ENCODE assay signal across 10 cellular contexts in genomic region chr10:112202561-112203241, GRCh38. TPM values are rescaled to one million over a fixed set of nuclear protein-coding genes. Genes with fewer than 3 reads are reported as not detected.
DNase-seq lines count a peak whose midpoint lies in the region; ATAC-seq and TF ChIP-seq lines count a peak whose summit lies in the region.
"Had no signal": no experiment of that assay in that cellular context is flagged by ENCODE, and none has a peak within 500 bp of the region (broad histone marks: within the 10 kb centered on the region; RNA-seq: fewer than 3 reads in every experiment).

No MANE protein-coding gene starts in this region.

- no peak overlapping the region for H2BK20ac ChIP-seq in IMR-90 (ENCODE audit: low read depth, low read length)

- no peak overlapping the region for H2BK15ac ChIP-seq in IMR-90 (ENCODE audit: low read depth, low read length)

- no peak overlapping the region for H2AFZ ChIP-seq in HCT116 (ENCODE audit: low read depth, low read length, poor library complexity, severe bottlenecking)
- H2AFZ ChIP-seq in IMR-90 (replicated peaks; ENCODE audit: low read length, poor library complexity), result no peak overlapping the region

- TF ChIP-seq CTCF in HCT116 (IDR thresholded peaks at IDR 0.05 in 2 of 3, conservative IDR thresholded peaks at IDR 0.05 in 1 of 3; ENCODE audit: borderline replicate concordance in 1 of 3, insufficient read depth in 1 of 3, low read depth in 2 of 3, low read length in 2 of 3), result no peak
- no peak for TF ChIP-seq CTCF in IMR-90 (conservative IDR thresholded peaks at IDR 0.05; ENCODE audit: low read depth, low read length)
- TF ChIP-seq CTCF in CD8-positive, alpha-beta T cell (IDR thresholded peaks at IDR 0.05), result no peak

- no peak for TF ChIP-seq RAD21 in HCT116 (IDR thresholded peaks at IDR 0.05; ENCODE audit: low read depth)
- TF ChIP-seq RAD21 in IMR-90 (IDR thresholded peaks at IDR 0.05; ENCODE audit: low read length), result no peak

- no peaks in the 10 kb centered on the region for H3K79me1 ChIP-seq in IMR-90 (ENCODE audit: low read depth in 1 of 2, low read length in 2 of 2)

- no peak overlapping the region for H2AK9ac ChIP-seq in IMR-90 (replicated peaks; ENCODE audit: low read depth, low read length, poor library complexity)

- TF ChIP-seq POLR2A in HCT116 (IDR thresholded peaks at IDR 0.05; ENCODE audit: borderline replicate concordance, extremely low read depth, insufficient read depth, insufficient read length) (no peak), IMR-90 (IDR thresholded peaks at IDR 0.05; ENCODE audit: low read depth, low read length) (no peak)

- H4K20me1 ChIP-seq in HCT116 (ENCODE audit: insufficient read depth) (no peaks in the 10 kb centered on the region), IMR-90 (ENCODE audit: insufficient read depth, low read length) (no peaks in the 10 kb centered on the region)

- H3K4me3 ChIP-seq in HCT116 (replicated peaks in 1 of 2; ENCODE audit: low read depth in 1 of 2, low read length in 2 of 2) (no peak overlapping the region), IMR-90 (ENCODE audit: insufficient read depth, low read depth, low read length) (no peak overlapping the region), mesodermal cell (ENCODE audit: extremely low read depth, insufficient read depth, low read length, poor library complexity, severe bottlenecking) (no peak overlapping the region)
- no peak overlapping the region for H3K4me3 ChIP-seq in CD8-positive, alpha-beta T cell (ENCODE audit: low read depth, low read length)

- no peak overlapping the region; the same call in 1 of the 2 replicates for H4K91ac ChIP-seq in IMR-90 (ENCODE audit: insufficient read depth, low read depth, low read length)

- no TSS peak for BruUV-seq in HCT116 (replicated peaks; lab: Mats Ljungman, UMichigan)
- no TSS peak for BruUV-seq in IMR-90 (replicated peaks; lab: Mats Ljungman, UMichigan)

- H3K27me3 ChIP-seq in HCT116 (ENCODE audit: insufficient read depth, low read length), result peaks cover 2% of the 10 kb centered on the region; the same call in 1 of the 2 replicates
- H3K27me3 ChIP-seq in IMR-90 (ENCODE audit: control insufficient read depth, insufficient read depth, low read length), result no peaks in the 10 kb centered on the region
- H3K27me3 ChIP-seq in CD8-positive, alpha-beta T cell (ENCODE audit: insufficient read depth, low read length), result no peaks in the 10 kb centered on the region

- no peak overlapping the region for H3K4me3 Mint-ChIP-seq in CD8-positive, alpha-beta T cell
- H3K4me3 Mint-ChIP-seq: central memory CD8-positive, alpha-beta T cell had no signal

- peak overlapping the region; percentile 60; the same call in 1 of the 2 replicates for H3K18ac ChIP-seq in IMR-90 (ENCODE audit: low read depth, low read length)

- H3K27ac ChIP-seq in HCT116 (ENCODE audit: low read depth, low read length) (no peak overlapping the region), IMR-90 (ENCODE audit: insufficient read depth, low read length) (no peak overlapping the region), mesodermal cell (ENCODE audit: low read depth, low read length, severe bottlenecking) (peak overlapping the region; percentile 37)
- H3K27ac ChIP-seq in CD8-positive, alpha-beta T cell (ENCODE audit: low read depth, low read length), result no peak overlapping the region
- H3K27ac ChIP-seq: HL-60 had no signal

- peaks cover 0 to 9% of the 10 kb centered on the region in 2 experiments; a peak in 2 of 4 replicates for H3K4me1 ChIP-seq in HCT116 (ENCODE audit: control insufficient read depth in 1 of 2, insufficient read depth in 2 of 2, low read length in 2 of 2)
- peaks cover 4% of the 10 kb centered on the region; the same call in 1 of the 2 replicates for H3K4me1 ChIP-seq in IMR-90 (ENCODE audit: control insufficient read depth, insufficient read depth, low read length)
- peaks cover 4% of the 10 kb centered on the region for H3K4me1 ChIP-seq in mesodermal cell (ENCODE audit: control insufficient read depth, insufficient read depth, low read length, poor library complexity, severe bottlenecking)
- no peaks in the 10 kb centered on the region for H3K4me1 ChIP-seq in CD8-positive, alpha-beta T cell (ENCODE audit: insufficient read depth, low read length)

- no peaks in the 10 kb centered on the region for H3K9me2 ChIP-seq in HCT116 (ENCODE audit: insufficient read depth)

- DNase-seq in HCT116 (ENCODE audit: low read depth, low spot score) (peak; percentile 40), IMR-90 (peak; percentile 70), DMS114 treated with DMSO at 0.1 percent for 48 hours (lab: John Stamatoyannopoulos, UW; ENCODE audit: unreplicated experiment) (no peak), COLO668 (lab: John Stamatoyannopoulos, UW; ENCODE audit: unreplicated experiment) (no peak), DMS79 (lab: John Stamatoyannopoulos, UW) (no peak)
- no peak for DNase-seq in CD8-positive, alpha-beta T cell

- H3K23ac ChIP-seq in IMR-90 (ENCODE audit: low read depth, low read length), result no peak overlapping the region

- POLR2A ChIA-PET in HCT116 (lab: Charles Lee), result no interaction called here
- POLR2A ChIA-PET in IMR-90 (lab: Charles Lee; ENCODE audit: unreplicated experiment), result no interaction called here
- POLR2A ChIA-PET in CD8-positive, alpha-beta T cell (lab: Charles Lee), result no interaction called here

- H3K9me1 ChIP-seq in IMR-90 (ENCODE audit: insufficient read depth, low read length), result 0 out of 2 replicates have a peak, but pooled peaks cover 2% of the 10 kb centered on the region

- in situ Hi-C loops in IMR-90 (cut with MboI; ENCODE audit: low sequenced_read_pairs), result no loop called here

- H3K4me1 Mint-ChIP-seq in CD8-positive, alpha-beta T cell (ENCODE audit: low read depth), result no peaks in the 10 kb centered on the region
- H3K4me1 Mint-ChIP-seq: central memory CD8-positive, alpha-beta T cell had no signal

- H3K9ac ChIP-seq in HCT116 (ENCODE audit: low read length) (no peak overlapping the region), IMR-90 (ENCODE audit: low read depth, low read length) (no peak overlapping the region)

- RAD21 ChIA-PET in HCT116 (lab: Charles Lee; ENCODE audit: low non-redundant PET in 1 of 2, low total read pairs in 2 of 2, uncharacterized antibody in 2 of 2, unreplicated experiment in 2 of 2), result no interaction called here

- dilution Hi-C loops in IMR-90 (cut with HindIII; ENCODE audit: low sequenced_read_pairs, unreplicated experiment), result no loop called here

- WGBS in IMR-90 (ENCODE audit: extremely low coverage in 2 of 2, insufficient read length in 1 of 2), 2 experiments, result 42% methylated on average over 2 of the region's 6 CpGs; no CpG with 5 or more reads in 1 of the 2 experiments
- WGBS in mesodermal cell (ENCODE audit: insufficient coverage in 2 of 2), 2 experiments, result 77 to 93% methylated on average over 5 of the region's 6 CpGs

- H2BK120ac ChIP-seq in IMR-90 (ENCODE audit: low read depth, low read length), result no peak overlapping the region

- CTCF ChIA-PET in HCT116 (lab: Charles Lee), result no interaction called here
- CTCF ChIA-PET in IMR-90 (lab: Yijun Ruan, JAX), result no interaction called here
- CTCF ChIA-PET in CD8-positive, alpha-beta T cell (lab: Charles Lee), result no interaction called here

- ATAC-seq in GM18861 (IDR thresholded peaks at IDR 0.05; ENCODE audit: unreplicated experiment) (peak; percentile 84), HCT116 (peak; percentile 67), IMR-90 (ENCODE audit: low read depth) (peak; percentile 72)
- no peak for ATAC-seq in CD8-positive, alpha-beta T cell

- H4K8ac ChIP-seq in IMR-90 (ENCODE audit: low read depth in 2 of 2, low read length in 2 of 2), result peak overlapping the region in 1 of 2 experiments; percentile 2; a peak in 1 of 4 replicates

- no peaks in the 10 kb centered on the region for H3K79me2 ChIP-seq in HCT116 (ENCODE audit: insufficient read depth, low read length)

- no peak overlapping the region for H4K5ac ChIP-seq in IMR-90 (ENCODE audit: low read depth, low read length)

- peaks cover 20% of the 10 kb centered on the region for H3K27me3 Mint-ChIP-seq in CD8-positive, alpha-beta T cell (ENCODE audit: low read depth)

- H3K27ac Mint-ChIP-seq in CD8-positive, alpha-beta T cell, result no peak overlapping the region

- H2AK5ac ChIP-seq in IMR-90 (ENCODE audit: low read depth, low read length), result peak overlapping the region; percentile 67

- H3K4ac ChIP-seq in IMR-90 (ENCODE audit: low read depth, low read length), result no peak overlapping the region

- H2BK5ac ChIP-seq in IMR-90 (ENCODE audit: low read depth, low read length, poor library complexity, severe bottlenecking), result no peak overlapping the region

- H3K14ac ChIP-seq in IMR-90 (replicated peaks; ENCODE audit: low read depth, low read length), result no peak overlapping the region

- no peak overlapping the region for H3K56ac ChIP-seq in IMR-90 (ENCODE audit: extremely low read depth, insufficient read depth, low read length)

- intact Hi-C loops in HCT116 (cut with micrococcal nuclease) (no loop called here), IMR-90 (cut with micrococcal nuclease) (no loop called here)
- intact Hi-C loops in CD8-positive, alpha-beta T cell (cut with DNase I, micrococcal nuclease), result no loop called here

- H3K36me3 ChIP-seq in HCT116 (ENCODE audit: control insufficient read depth in 1 of 2, insufficient read depth in 2 of 2, low read length in 2 of 2), result no peaks in the 10 kb centered on the region
- no peaks in the 10 kb centered on the region for H3K36me3 ChIP-seq in IMR-90 (ENCODE audit: control insufficient read depth, insufficient read depth, low read length)
- no peaks in the 10 kb centered on the region for H3K36me3 ChIP-seq in mesodermal cell (ENCODE audit: control insufficient read depth, insufficient read depth, low read length)
- no peaks in the 10 kb centered on the region for H3K36me3 ChIP-seq in CD8-positive, alpha-beta T cell (ENCODE audit: insufficient read depth, low read length)

- H3K9me3 ChIP-seq in HCT116 (ENCODE audit: control insufficient read depth in 1 of 2, insufficient read depth in 1 of 2, low read depth in 1 of 2, low read length in 2 of 2) (no peaks in the 10 kb centered on the region), IMR-90 (ENCODE audit: control insufficient read depth, insufficient read depth, low read length) (no peaks in the 10 kb centered on the region), mesodermal cell (ENCODE audit: control insufficient read depth, low read length) (no peaks in the 10 kb centered on the region)
- no peaks in the 10 kb centered on the region for H3K9me3 ChIP-seq in CD8-positive, alpha-beta T cell (ENCODE audit: low read length)

- H3K36me3 Mint-ChIP-seq in CD8-positive, alpha-beta T cell, result no peaks in the 10 kb centered on the region

- H3K9me3 Mint-ChIP-seq in CD8-positive, alpha-beta T cell, result no peaks in the 10 kb centered on the region
- H3K9me3 Mint-ChIP-seq: central memory CD8-positive, alpha-beta T cell had no signal

- H3K4me2 ChIP-seq in HCT116 (ENCODE audit: low read length) (peak overlapping the region; percentile 25; the same call in 1 of the 2 replicates), IMR-90 (ENCODE audit: low read depth, low read length) (peak overlapping the region; percentile 15; the same call in 1 of the 2 replicates)

RNA-seq across cellular contexts. Expression of gene GPAM, which starts 19.1 kb away (rescaled TPM):
- total RNA-seq in HCT116 (2021; ENCODE audit: unreplicated experiment) (19.3 TPM), IMR-90 (2012; rRNA removed) (11.5 and 13.1 TPM in 2 replicates)
- polyA plus RNA-seq in HCT116 (2012), result 4.0 and 5.6 TPM in 2 replicates
- 3.0 and 3.5 TPM in 2 replicates for polyA plus RNA-seq in IMR-90 (2012; rRNA removed)
- polyA plus RNA-seq in IMR-90 (2012; cell fraction: cytosol; rRNA removed), result 0.66 and 0.91 TPM in 2 replicates
- polyA plus RNA-seq in IMR-90 (2012; cell fraction: nucleus; rRNA removed; ENCODE audit: low replicate concordance), result 0.78 and 3.5 TPM in 2 replicates
- 5.7 TPM for polyA plus RNA-seq in mesodermal cell (2013, experiment 1 of 2)
- polyA plus RNA-seq in mesodermal cell (2013, experiment 2 of 2), result 6.2 TPM
- 1 to 10 TPM; 3.2 to 4.2 TPM for total RNA-seq in CD8-positive, alpha-beta T cell

Comparison
In these comparisons a context has a peak if more than half of its experiments do, and no peak if none do; other contexts are left out.
1. DNase-seq: peak in HCT116 (single experiment) and IMR-90 (single experiment); none in DMS114 treated with DMSO at 0.1 percent for 48 hours (single experiment), COLO668 (single experiment), CD8-positive, alpha-beta T cell (0 of 7) and DMS79 (single experiment).